10 cellular contexts compared by ENCODE assay signal in genomic region chr16:24748242-24748641, GRCh38. TPM values are rescaled to one million over a fixed set of nuclear protein-coding genes. Genes with fewer than 3 reads are reported as not detected.
DNase-seq lines count a peak whose midpoint lies in the region; ATAC-seq and TF ChIP-seq lines count a peak whose summit lies in the region.
"Had no signal": no experiment of that assay in that cellular context is flagged by ENCODE, and none has a peak within 500 bp of the region (broad histone marks: within the 10 kb centered on the region; RNA-seq: fewer than 3 reads in every experiment).

No MANE protein-coding gene starts in this region.

- TF ChIP-seq CTCF in GM20000 (IDR thresholded peaks at IDR 0.05; ENCODE audit: extremely low read depth, missing control alignments): no peak

- H3K9ac ChIP-seq in stomach smooth muscle (ENCODE audit: low read length in 2 of 2): no peak overlapping the region

- peak; percentile 66 for ATAC-seq in activated CD4-positive, CD25-positive, alpha-beta regulatory T cell treated with anti-CD3 and anti-CD28 coated beads, Interleukin-2, amount 50 U/mL, for 24 hours
- ATAC-seq in left cardiac atrium: peak; percentile 92 to 98

- H3K27me3 ChIP-seq in stomach smooth muscle (ENCODE audit: control insufficient read depth in 1 of 2, insufficient read depth in 2 of 2, low read length in 2 of 2): no peaks in the 10 kb centered on the region

- H3K27ac ChIP-seq in stomach smooth muscle (ENCODE audit: low read length): no peak overlapping the region

- DNase-seq in activated CD4-positive, CD25-positive, alpha-beta regulatory T cell (lab: John Stamatoyannopoulos, UW): no peak
- peak; percentile 3 for DNase-seq in T1000 (lab: John Stamatoyannopoulos, UW)
- DNase-seq in left cardiac atrium: peak; percentile 42
- no peak for DNase-seq in GM20000 (ENCODE audit: low spot score)
- DNase-seq in NCI-H1105 (lab: John Stamatoyannopoulos, UW): no peak
- DNase-seq in DMS114 treated with DMSO at 0.1 percent for 48 hours (lab: John Stamatoyannopoulos, UW; ENCODE audit: unreplicated experiment): no peak
- DNase-seq: CD4-positive, CD25-positive, alpha-beta regulatory T cell; T-cell had no signal

- H3K4me1 ChIP-seq in stomach smooth muscle (ENCODE audit: control insufficient read depth, insufficient read depth, low read length): peaks cover 23% of the 10 kb centered on the region

- peak overlapping the region; percentile 0 to 8 for H3K4me3 ChIP-seq in stomach smooth muscle (ENCODE audit: low read length in 2 of 2)

- intact Hi-C loops in left cardiac atrium (cut with DNase I): no loop called here

- no peaks in the 10 kb centered on the region for H3K36me3 ChIP-seq in stomach smooth muscle (ENCODE audit: control insufficient read depth in 2 of 2, insufficient read depth in 2 of 2, low read length in 2 of 2)

- no peaks in the 10 kb centered on the region for H3K9me3 ChIP-seq in stomach smooth muscle (ENCODE audit: control insufficient read depth in 2 of 2, low read length in 2 of 2)

RNA-seq across cellular contexts. Expression of gene TNRC6A, which starts 18.8 kb away (rescaled TPM):
- 10 to 100 TPM; 31.5 to 31.9 TPM for total RNA-seq in left cardiac atrium

Comparison
In these comparisons a context has a peak if more than half of its experiments do, and no peak if none do; other contexts are left out.
1. DNase-seq: peak in T1000 (single experiment) and left cardiac atrium (single experiment); none in activated CD4-positive, CD25-positive, alpha-beta regulatory T cell (0 of 4), GM20000 (single experiment), NCI-H1105 (single experiment) and DMS114 treated with DMSO at 0.1 percent for 48 hours (single experiment).